16 cellular contexts compared by ENCODE assay signal in genomic region chr2:217371681-217372297, GRCh38.
DNase-seq lines count a peak whose midpoint lies in the region; ATAC-seq and TF ChIP-seq lines count a peak whose summit lies in the region.
"Had no signal": no experiment of that assay in that cellular context is flagged by ENCODE, and none has a peak within 500 bp of the region (broad histone marks: within the 10 kb centered on the region; RNA-seq: fewer than 3 reads in every experiment).

No MANE protein-coding gene starts in this region.

- no peak overlapping the region for H3K27ac ChIP-seq in WERI-Rb-1
- H3K27ac ChIP-seq in sigmoid colon, result peak overlapping the region; percentile 52 to 78 (median 62)
- H3K27ac ChIP-seq: pancreas had no signal

- H3K9me3 ChIP-seq in WERI-Rb-1 (ENCODE audit: severe bottlenecking) (no peaks in the 10 kb centered on the region), sigmoid colon (no peaks in the 10 kb centered on the region)
- H3K9me3 ChIP-seq: pancreas had no signal

- intact Hi-C loops in sigmoid colon (cut with DNase I), result no loop called here

- H3K36me3 ChIP-seq in WERI-Rb-1 (no peaks in the 10 kb centered on the region), sigmoid colon (no peaks in the 10 kb centered on the region)
- H3K36me3 ChIP-seq: pancreas had no signal

- peaks cover 0 to 45% (median 33%) of the 10 kb centered on the region in 4 donors for H3K4me1 ChIP-seq in sigmoid colon
- H3K4me1 ChIP-seq: pancreas had no signal

- ATAC-seq in HG02981 (IDR thresholded peaks at IDR 0.05; ENCODE audit: unreplicated experiment) (no peak), HG02973 (IDR thresholded peaks at IDR 0.05; ENCODE audit: unreplicated experiment) (no peak)
- ATAC-seq: CD8-positive, alpha-beta T cell; stimulated activated naive B cell treated with anti-CD40 and anti-IgM and Interleukin-4, amounts not matched to agents 10 μg/mL and 1 μg/mL and 100 μg/mL, for 72 hours had no signal

- no peaks in the 10 kb centered on the region for H3K27me3 ChIP-seq in WERI-Rb-1 (ENCODE audit: insufficient read depth, low read depth, severe bottlenecking)
- no peaks in the 10 kb centered on the region for H3K27me3 ChIP-seq in sigmoid colon
- H3K27me3 ChIP-seq: pancreas had no signal

- 74 to 84% methylated on average over 10 of the region's 10 CpGs for WGBS in sigmoid colon, 2 donors

- no peak overlapping the region for H3K4me3 ChIP-seq in WERI-Rb-1 (ENCODE audit: low read depth, low read length)
- H3K4me3 ChIP-seq in sigmoid colon, result no peak overlapping the region
- H3K4me3 ChIP-seq: pancreas had no signal

- peak; percentile 20 for DNase-seq in NCI-H82 (lab: John Stamatoyannopoulos, UW)
- DNase-seq in NCI-H82 treated with DMSO at 0.1 percent for 48 hours (lab: John Stamatoyannopoulos, UW; ENCODE audit: unreplicated experiment), result no peak
- DNase-seq in WERI-Rb-1, result peak; percentile 16
- peak; percentile 23 for DNase-seq in left kidney (ENCODE audit: low read depth, low spot score)
- no peak for DNase-seq in sigmoid colon
- DNase-seq in pons (ENCODE audit: low spot score), result no peak
- DNase-seq: 8988T; activated CD4-positive, CD25-positive, alpha-beta regulatory T cell; CD8-positive, alpha-beta T cell; cortex of kidney; glutamatergic neuron; NCI-H2107; pancreas; stimulated activated naive B cell treated with anti-CD40 and anti-IgM and Interleukin-4, amounts not matched to agents 10 μg/mL and 1 μg/mL and 100 μg/mL, for 72 hours had no signal

- no peak for TF ChIP-seq CTCF in WERI-Rb-1 (IDR thresholded peaks at IDR 0.05; ENCODE audit: low read depth, low read length)
- TF ChIP-seq CTCF in sigmoid colon (IDR thresholded peaks at IDR 0.05), result no peak

- TF ChIP-seq POLR2A in sigmoid colon (IDR thresholded peaks at IDR 0.05), result no peak

- no peak for TF ChIP-seq EP300 in sigmoid colon (IDR thresholded peaks at IDR 0.05)

Comparison
In these comparisons a context has a peak if more than half of its experiments do, and no peak if none do; other contexts are left out.
1. DNase-seq: peak in NCI-H82 (single experiment), WERI-Rb-1 (single experiment) and left kidney (single experiment); none in NCI-H82 treated with DMSO at 0.1 percent for 48 hours (single experiment), sigmoid colon (single experiment) and pons (single experiment).